ENCODE assay signal across 8 cellular contexts in genomic region chr22:19631899-19632670, GRCh38.
DNase-seq lines count a peak whose midpoint lies in the region; ATAC-seq and TF ChIP-seq lines count a peak whose summit lies in the region.

No MANE protein-coding gene starts in this region.

- ATAC-seq in activated T-cell treated with anti-CD3 and anti-CD28 coated beads, Interleukin-2, amount 50 U/mL, for 72 hours (replicated peaks in 1 of 2), result peak in 1 of 2 donors; percentile 43
- ATAC-seq in GM21737 (IDR thresholded peaks at IDR 0.05; ENCODE audit: unreplicated experiment), result no peak

- H3K4me3 Mint-ChIP-seq in activated T-cell treated with anti-CD3 and anti-CD28 coated beads, Interleukin-2, amount 50 U/mL, for 72 hours, result no peak overlapping the region
- H3K4me3 Mint-ChIP-seq in osteocyte (ENCODE audit: unreplicated experiment), result no peak overlapping the region

- H3K36me3 Mint-ChIP-seq in activated T-cell treated with anti-CD3 and anti-CD28 coated beads, Interleukin-2, amount 50 U/mL, for 72 hours (ENCODE audit: insufficient read depth in 2 of 2), result no peaks in the 10 kb centered on the region
- no peaks in the 10 kb centered on the region for H3K36me3 Mint-ChIP-seq in osteocyte (ENCODE audit: unreplicated experiment)

- peaks cover 0 to 7% (median 0%) of the 10 kb centered on the region in 45 donors for H3K27me3 ChIP-seq in dorsolateral prefrontal cortex

- H3K4me3 ChIP-seq in dorsolateral prefrontal cortex, result peak overlapping the region in 6 of 59 donors; percentile 2 to 21 (median 12)

- in situ Hi-C loops in G401 (cut with HindIII; ENCODE audit: low sequenced_read_pairs), result no loop called here

- intact Hi-C loops in dorsolateral prefrontal cortex (cut with DNase I), result loop anchor here (5.0 to 10.0 kb wide), 3 partner anchors 85 to 200 kb away; partner anchors contain the start of genes HIRA (in 1 of the 2) and MRPL40 (in 1 of the 2)

- no peaks in the 10 kb centered on the region for H3K9me3 Mint-ChIP-seq in activated T-cell treated with anti-CD3 and anti-CD28 coated beads, Interleukin-2, amount 50 U/mL, for 72 hours
- H3K9me3 Mint-ChIP-seq in osteocyte (ENCODE audit: unreplicated experiment), result no peaks in the 10 kb centered on the region

- H3K4me1 Mint-ChIP-seq in activated T-cell treated with anti-CD3 and anti-CD28 coated beads, Interleukin-2, amount 50 U/mL, for 72 hours (ENCODE audit: low read depth), result no peaks in the 10 kb centered on the region
- peaks cover 8% of the 10 kb centered on the region for H3K4me1 Mint-ChIP-seq in osteocyte (ENCODE audit: unreplicated experiment)

- no peak overlapping the region for H3K27ac Mint-ChIP-seq in activated T-cell treated with anti-CD3 and anti-CD28 coated beads, Interleukin-2, amount 50 U/mL, for 72 hours
- no peak overlapping the region for H3K27ac Mint-ChIP-seq in osteocyte (ENCODE audit: unreplicated experiment)

- TF ChIP-seq CTCF in dorsolateral prefrontal cortex (IDR thresholded peaks at IDR 0.05 in 54 of 56, conservative IDR thresholded peaks at IDR 0.05 in 2 of 56; ENCODE audit: low read depth in 1 of 56, partially characterized antibody in 56 of 56), result peak in 43 of 56 donors; percentile 6 to 59 (median 37)
- peak; percentile 66 for TF ChIP-seq CTCF in osteocyte (IDR thresholded peaks at IDR 0.05)

- no peak overlapping the region for H3K27ac ChIP-seq in dorsolateral prefrontal cortex

- peak; percentile 18 to 45 for DNase-seq in activated T-cell treated with anti-CD3 and anti-CD28 coated beads, Interleukin-2, amount 50 U/mL, for 72 hours
- DNase-seq in activated T-cell treated with anti-CD3 and anti-CD28 coated beads, Interleukin-2, amount 50 U/mL, for 1 hour, result no peak
- peak; percentile 19 for DNase-seq in NCI-H460 (ENCODE audit: extremely low read depth, low read depth)
- DNase-seq in dorsolateral prefrontal cortex, result peak in 1 of 10 donors; percentile 30
- DNase-seq in osteocyte (ENCODE audit: extremely low spot score, unreplicated experiment), result peak; percentile 83
- no peak for DNase-seq in G401 (ENCODE audit: low spot score)
- no peak for DNase-seq in stimulated activated naive CD4-positive, alpha-beta T cell treated with Interleukin-2 at 50 U/mL for 16 hours (lab: John Stamatoyannopoulos, UW)

- H3K27me3 Mint-ChIP-seq in activated T-cell treated with anti-CD3 and anti-CD28 coated beads, Interleukin-2, amount 50 U/mL, for 72 hours (ENCODE audit: low read depth), result no peaks in the 10 kb centered on the region
- H3K27me3 Mint-ChIP-seq in osteocyte (ENCODE audit: unreplicated experiment), result no peaks in the 10 kb centered on the region

Comparison
In these comparisons a context has a peak if more than half of its experiments do, and no peak if none do; other contexts are left out.
1. DNase-seq: peak in activated T-cell treated with anti-CD3 and anti-CD28 coated beads, Interleukin-2, amount 50 U/mL, for 72 hours (2 of 2), NCI-H460 (single experiment) and osteocyte (single experiment); none in activated T-cell treated with anti-CD3 and anti-CD28 coated beads, Interleukin-2, amount 50 U/mL, for 1 hour (single experiment), G401 (single experiment) and stimulated activated naive CD4-positive, alpha-beta T cell treated with Interleukin-2 at 50 U/mL for 16 hours (single experiment).